Comparison of ENCODE assay signal across 21 cellular contexts in genomic region chr14:88815980-88816379, GRCh38. TPM values are rescaled to one million over a fixed set of nuclear protein-coding genes. Genes with fewer than 3 reads are reported as not detected.
DNase-seq lines count a peak whose midpoint lies in the region; ATAC-seq, FAIRE-seq and TF ChIP-seq lines count a peak whose summit lies in the region.
"Had no signal": no experiment of that assay in that cellular context is flagged by ENCODE, and none has a peak within 500 bp of the region (broad histone marks: within the 10 kb centered on the region; RNA-seq: fewer than 3 reads in every experiment).

No MANE protein-coding gene starts in this region.

- no peaks in the 10 kb centered on the region for H3K79me1 ChIP-seq in trophoblast cell (ENCODE audit: low read length)

- no peak overlapping the region for H3K4me3 ChIP-seq in K562
- no peak overlapping the region for H3K4me3 ChIP-seq in trophoblast cell (ENCODE audit: low read depth, low read length)
- H3K4me3 ChIP-seq: BLaER1 treated with 17β-estradiol and CSF1 and Interleukin-3, amounts not matched to agents 10 nM and 100 nM; GM12878 had no signal

- H3K36me3 ChIP-seq in K562 (ENCODE audit: control insufficient read depth, insufficient read depth, low read length) (no peaks in the 10 kb centered on the region), trophoblast cell (ENCODE audit: control insufficient read depth in 1 of 2, insufficient read depth in 2 of 2, low read length in 2 of 2) (no peaks in the 10 kb centered on the region)
- H3K36me3 ChIP-seq: BLaER1 treated with 17β-estradiol and CSF1 and Interleukin-3, amounts not matched to agents 10 nM and 100 nM had no signal

- TF ChIP-seq RAD21 in K562 (CRISPR knock-in tag; conservative IDR thresholded peaks at IDR 0.05 in 1 of 2, IDR thresholded peaks at IDR 0.05 in 1 of 2): no peak

- no peaks in the 10 kb centered on the region for H3K27me3 ChIP-seq in K562 (ENCODE audit: control insufficient read depth in 2 of 2, insufficient read depth in 2 of 2, low read length in 2 of 2)
- H3K27me3 ChIP-seq in trophoblast cell (ENCODE audit: insufficient read depth, low read length): no peaks in the 10 kb centered on the region
- H3K27me3 ChIP-seq: BLaER1 treated with 17β-estradiol and CSF1 and Interleukin-3, amounts not matched to agents 10 nM and 100 nM had no signal

- no peak overlapping the region for H3K18ac ChIP-seq in trophoblast cell (ENCODE audit: low read length)

- no peak overlapping the region for H4K8ac ChIP-seq in trophoblast cell (ENCODE audit: low read depth, low read length)

- WGBS in K562 (ENCODE audit: insufficient coverage, low coverage, missing lambda C conversion rate): 13% methylated on average over 2 of the region's 4 CpGs
- WGBS in trophoblast cell (ENCODE audit: extremely low coverage, insufficient coverage, insufficient read length): no CpG with 5 or more reads among the region's 4 CpGs

- H3K4me1 ChIP-seq in K562 (replicated peaks in 1 of 2; ENCODE audit: control insufficient read depth in 2 of 2, insufficient read depth in 2 of 2, low read length in 2 of 2): peaks cover 0 to 29% of the 10 kb centered on the region in 2 experiments; a peak in 3 of 5 replicates
- H3K4me1 ChIP-seq in trophoblast cell (ENCODE audit: control insufficient read depth in 1 of 2, insufficient read depth in 2 of 2, low read length in 2 of 2): no peaks in the 10 kb centered on the region
- H3K4me1 ChIP-seq: BLaER1 treated with 17β-estradiol and CSF1 and Interleukin-3, amounts not matched to agents 10 nM and 100 nM; Caco-2 had no signal

- TF ChIP-seq CTCF in K562 (IDR thresholded peaks at IDR 0.05 in 2 of 3, conservative IDR thresholded peaks at IDR 0.05 in 1 of 3; ENCODE audit: insufficient read depth in 2 of 3, low read depth in 1 of 3, low read length in 3 of 3): no peak

- no peak for TF ChIP-seq POLR2A in K562 (conservative IDR thresholded peaks at IDR 0.05)
- no peak for TF ChIP-seq POLR2A in erythroblast (IDR thresholded peaks at IDR 0.05; ENCODE audit: low read length)

- H3K23ac ChIP-seq in trophoblast cell (ENCODE audit: low read length): no peak overlapping the region

- H2AK5ac ChIP-seq in trophoblast cell (ENCODE audit: low read length): no peak overlapping the region

- H3K14ac ChIP-seq in trophoblast cell (ENCODE audit: low read length): no peak overlapping the region

- peak; percentile 72 for ATAC-seq in K562
- ATAC-seq: CD8-positive, alpha-beta T cell; GM12878 had no signal

- POLR2A ChIA-PET in K562 (lab: Yijun Ruan, JAX): no interaction called here

- H3K9me3 ChIP-seq in K562 (replicated peaks; ENCODE audit: control insufficient read depth, insufficient read depth, low read depth, low read length): no peaks in the 10 kb centered on the region
- no peaks in the 10 kb centered on the region for H3K9me3 ChIP-seq in trophoblast cell (ENCODE audit: insufficient read depth, low read depth, low read length)
- H3K9me3 ChIP-seq: BLaER1 treated with 17β-estradiol and CSF1 and Interleukin-3, amounts not matched to agents 10 nM and 100 nM; Caco-2 had no signal

- no peak overlapping the region for H2BK120ac ChIP-seq in trophoblast cell (ENCODE audit: insufficient read depth, low read length, poor library complexity)

- FAIRE-seq in K562 (lab: Jason Lieb, UNC): peak; percentile 23
- FAIRE-seq: A204.1, D721Med, G401.6, GM12878, GM12892, GM18507 had no signal

- no peaks in the 10 kb centered on the region for H3K79me2 ChIP-seq in K562 (ENCODE audit: control insufficient read depth, insufficient read depth, low read length)
- no peaks in the 10 kb centered on the region for H3K79me2 ChIP-seq in trophoblast cell (ENCODE audit: control insufficient read depth, insufficient read depth, low read length, poor library complexity)

- H3K4ac ChIP-seq in trophoblast cell (ENCODE audit: low read depth, low read length): no peak overlapping the region

- peak overlapping the region; percentile 32; the same call in 1 of the 2 replicates for H3K4me2 ChIP-seq in K562 (ENCODE audit: insufficient read depth, low read length)
- no peak overlapping the region for H3K4me2 ChIP-seq in trophoblast cell (ENCODE audit: low read length)
- H3K4me2 ChIP-seq: BLaER1 treated with 17β-estradiol and CSF1 and Interleukin-3, amounts not matched to agents 10 nM and 100 nM had no signal

- H2BK5ac ChIP-seq in trophoblast cell (ENCODE audit: low read depth, low read length, poor library complexity): no peak overlapping the region

- H4K20me1 ChIP-seq in K562 (replicated peaks; ENCODE audit: control insufficient read depth, insufficient read depth, low read length): no peaks in the 10 kb centered on the region
- H4K20me1 ChIP-seq: BLaER1 treated with 17β-estradiol and CSF1 and Interleukin-3, amounts not matched to agents 10 nM and 100 nM had no signal

- no peak overlapping the region for H2BK12ac ChIP-seq in trophoblast cell (ENCODE audit: low read length)

- intact Hi-C loops in K562 (cut with micrococcal nuclease): no loop called here

- H3K27ac ChIP-seq in K562 (ENCODE audit: extremely low read depth, low read depth, low read length): no peak overlapping the region; the same call in 2 of the 3 replicates
- H3K27ac ChIP-seq in trophoblast cell (ENCODE audit: low read depth, low read length): no peak overlapping the region
- no peak overlapping the region for H3K27ac ChIP-seq in substantia nigra (ENCODE audit: low read depth, low read length, poor library complexity, severe bottlenecking)
- H3K27ac ChIP-seq: BLaER1 treated with 17β-estradiol and CSF1 and Interleukin-3, amounts not matched to agents 10 nM and 100 nM; C4-2B had no signal

- no peak overlapping the region for H4K12ac ChIP-seq in trophoblast cell (ENCODE audit: low read depth, low read length)

- CTCF ChIA-PET in K562 (lab: Yijun Ruan, JAX; ENCODE audit: low intra/inter-chr PET ratio): no interaction called here

- H3K9ac ChIP-seq in K562 (ENCODE audit: insufficient read depth in 1 of 2, low read depth in 2 of 2, low read length in 2 of 2) (no peak overlapping the region), trophoblast cell (ENCODE audit: low read length) (no peak overlapping the region)
- H3K9ac ChIP-seq: BLaER1 treated with 17β-estradiol and CSF1 and Interleukin-3, amounts not matched to agents 10 nM and 100 nM had no signal

- in situ Hi-C loops in K562 (cut with MboI): no loop called here

- H2AFZ ChIP-seq in K562 (ENCODE audit: low read depth, low read length) (no peak overlapping the region), trophoblast cell (ENCODE audit: insufficient read depth, low read length, poor library complexity) (no peak overlapping the region)

- peak; percentile 27; the same call in 1 of the 2 replicates for TF ChIP-seq EP300 in K562 (IDR thresholded peaks at IDR 0.05; ENCODE audit: low read length)

- no peak overlapping the region for H4K91ac ChIP-seq in trophoblast cell (ENCODE audit: low read depth, low read length)

- DNase-seq in OCI-M1 (lab: John Stamatoyannopoulos, UW) (peak; percentile 55), K562 (ENCODE audit: extremely low read depth in 1 of 4, low spot score in 3 of 4) (peak; percentile 10 to 69 (median 26)), erythroblast (lab: John Stamatoyannopoulos, UW) (peak; percentile 50 to 87), trophoblast cell (no peak), GF-D8 (lab: John Stamatoyannopoulos, UW) (no peak), substantia nigra (lab: John Stamatoyannopoulos, UW) (no peak)
- DNase-seq: 8988T; ACHN; Caco-2; Calu3; CD4-positive, alpha-beta T cell; CD8-positive, alpha-beta T cell; DMS79 treated with DMSO at 0.1 percent for 48 hours had no signal

- no peaks in the 10 kb centered on the region for H3K9me1 ChIP-seq in K562 (ENCODE audit: control insufficient read depth, insufficient read depth, low read length)

- no TSS peak for BruUV-seq in K562 (replicated peaks; lab: Mats Ljungman, UMichigan)

RNA-seq across cellular contexts. Expression of gene TTC8, which starts 8.5 kb away (rescaled TPM):
- total RNA-seq in K562 (2011; cell fraction: chromatin; rRNA removed; ENCODE audit: low replicate concordance): 6.5 and 14.2 TPM in 2 replicates
- 4.5 and 4.7 TPM in 2 replicates for total RNA-seq in K562 (2011; cell fraction: nucleolus; rRNA removed)
- 3.4 and 4.7 TPM in 2 replicates for total RNA-seq in K562 (2011; cell fraction: nucleoplasm; rRNA removed)
- 7.1 and 7.5 TPM in 2 replicates for total RNA-seq in K562 (2014; rRNA removed)
- 7.3 and 9.2 TPM in 2 replicates for total RNA-seq in K562 (2014; rRNA removed; fragmentation: Illumina TruSeq; extraction: Trizol)
- 6.9 and 8.3 TPM in 2 replicates for total RNA-seq in K562 (2015; rRNA removed; fragmentation: Illumina TruSeq; extraction: Trizol)
- total RNA-seq in K562 (2021): 8.1 and 9.6 TPM in 2 replicates
- polyA plus RNA-seq in K562 (2011; rRNA removed): 17.9 and 22.7 TPM in 2 replicates
- polyA plus RNA-seq in K562 (2011; cell fraction: cytosol; rRNA removed): 11.9 and 16.8 TPM in 2 replicates
- 14.7 and 18.8 TPM in 2 replicates for polyA plus RNA-seq in K562 (2011; cell fraction: nucleus; rRNA removed)
- 7.5 and 7.7 TPM in 2 replicates for polyA plus RNA-seq in K562 (2012)
- polyA plus RNA-seq in K562 (2014; fragmentation: Illumina TruSeq; extraction: Trizol): 9.3 and 13.2 TPM in 2 replicates
- polyA plus RNA-seq in K562 (2014; fragmentation: Nextera tagmentation; extraction: Ambion mirVana): 10 to 100 TPM in 1 of 2 experiments, 1 to 10 TPM in 1; 8.0 to 11.8 TPM
- 10.6 and 12.4 TPM in 2 replicates for polyA plus RNA-seq in K562 (2014; rRNA removed)
- polyA minus RNA-seq in K562 (2011; rRNA and poly(A)+ RNA removed): 14.0 and 14.1 TPM in 2 replicates
- polyA minus RNA-seq in K562 (2011; cell fraction: cytosol; rRNA and poly(A)+ RNA removed): 4.3 and 8.5 TPM in 2 replicates
- polyA minus RNA-seq in K562 (2011; cell fraction: nucleus; rRNA and poly(A)+ RNA removed): 5.1 and 13.0 TPM in 2 replicates
- 6.5 and 8.3 TPM in 2 replicates for polyA plus RNA-seq in trophoblast cell (2013)

RNA-seq across cellular contexts. Expression of gene EML5, which starts 23.2 kb away (rescaled TPM):
- 0.28 and 0.67 TPM in 2 replicates for total RNA-seq in K562 (2011; cell fraction: chromatin; rRNA removed; ENCODE audit: low replicate concordance)
- total RNA-seq in K562 (2011; cell fraction: nucleolus; rRNA removed): 0.13 and 0.33 TPM in 2 replicates
- total RNA-seq in K562 (2011; cell fraction: nucleoplasm; rRNA removed): 0.23 and 0.51 TPM in 2 replicates
- total RNA-seq in K562 (2014; rRNA removed) (0.23 and 0.24 TPM in 2 replicates), K562 (2014; rRNA removed; fragmentation: Illumina TruSeq; extraction: Trizol) (0.29 TPM in 2 replicates), K562 (2015; rRNA removed; fragmentation: Illumina TruSeq; extraction: Trizol) (0.26 and 0.33 TPM in 2 replicates), K562 (2021) (0.18 and 0.22 TPM in 2 replicates)
- polyA plus RNA-seq in K562 (2011; rRNA removed) (0.15 and 0.17 TPM in 2 replicates), K562 (2014; fragmentation: Illumina TruSeq; extraction: Trizol) (0.04 and 0.19 TPM in 2 replicates), K562 (2014; fragmentation: Nextera tagmentation; extraction: Ambion mirVana) (under 1 TPM; 0.06 to 0.08 TPM), K562 (2014; rRNA removed) (0.27 and 0.34 TPM in 2 replicates)
- polyA plus RNA-seq in K562 (2011; cell fraction: cytosol; rRNA removed): 0.03 and 0.07 TPM in 2 replicates
- polyA plus RNA-seq in K562 (2011; cell fraction: nucleus; rRNA removed): 0.14 and 0.16 TPM in 2 replicates
- 0.14 and 0.32 TPM in 2 replicates for polyA plus RNA-seq in K562 (2012)
- polyA minus RNA-seq in K562 (2011; rRNA and poly(A)+ RNA removed): 0.46 and 1.0 TPM in 2 replicates
- polyA minus RNA-seq in K562 (2011; cell fraction: cytosol; rRNA and poly(A)+ RNA removed): 0.36 TPM in 1 of 2 replicates, not detected in the other
- 0.40 and 0.56 TPM in 2 replicates for polyA minus RNA-seq in K562 (2011; cell fraction: nucleus; rRNA and poly(A)+ RNA removed)
- polyA plus RNA-seq in trophoblast cell (2013): 0.03 and 0.04 TPM in 2 replicates

Comparison
In these comparisons a context has a peak if more than half of its experiments do, and no peak if none do; other contexts are left out.
1. DNase-seq: peak in OCI-M1 (single experiment), K562 (4 of 4) and erythroblast (2 of 2); none in trophoblast cell (0 of 2), GF-D8 (single experiment) and substantia nigra (0 of 49).